6 cellular contexts compared by ENCODE assay signal in genomic region chr1:228164561-228165371, GRCh38. TPM values are rescaled to one million over a fixed set of nuclear protein-coding genes. Genes with fewer than 3 reads are reported as not detected.
DNase-seq lines count a peak whose midpoint lies in the region; ATAC-seq, FAIRE-seq and TF ChIP-seq lines count a peak whose summit lies in the region.

No MANE protein-coding gene starts in this region.

- H3K4me3 ChIP-seq in mammary epithelial cell (replicated peaks in 1 of 3; ENCODE audit: insufficient read depth in 1 of 3, low read depth in 2 of 3, low read length in 3 of 3) (peak overlapping the region; percentile 50 to 58 (median 57)), pancreas (peak overlapping the region; percentile 19 to 73 (median 34))

- peak overlapping the region; percentile 93 for H3K27ac Mint-ChIP-seq in activated naive CD4-positive, alpha-beta T cell treated with anti-CD3 and anti-CD28 coated beads for 36 hours

- no peaks in the 10 kb centered on the region for H4K20me1 ChIP-seq in mammary epithelial cell (ENCODE audit: insufficient read depth, low read length)

- H3K4me2 ChIP-seq in mammary epithelial cell (ENCODE audit: insufficient read depth, low read depth, low read length) = peak overlapping the region; percentile 88

- peaks cover 34% of the 10 kb centered on the region for H3K79me2 ChIP-seq in mammary epithelial cell (ENCODE audit: insufficient read depth, low read length)

- CTCF ChIA-PET in activated naive CD4-positive, alpha-beta T cell treated with anti-CD3 and anti-CD28 coated beads for 36 hours (lab: Charles Lee) = interaction anchor here (0.6 to 1.2 kb wide), 9 partner anchors 11 to 1886 kb away, joined by 3 to 6 read pairs (median 4); partner anchors contain the start of gene GUK1
- CTCF ChIA-PET in mammary epithelial cell (lab: Charles Lee; ENCODE audit: low non-redundant PET) = interaction anchor here (0.6 to 0.7 kb wide), 2 partner anchors 13 to 34 kb away, joined by 3 to 4 read pairs; no protein-coding TSS in a partner anchor

- no peak for DNase-seq in activated naive CD4-positive, alpha-beta T cell treated with anti-CD3 and anti-CD28 coated beads for 36 hours
- no peak for DNase-seq in activated naive CD4-positive, alpha-beta T cell (lab: John Stamatoyannopoulos, UW)
- DNase-seq in mammary epithelial cell = no peak
- DNase-seq in pancreas = peak in 4 of 6 donors; percentile 41 to 66 (median 45)
- no peak for DNase-seq in globus pallidus (ENCODE audit: low spot score)

- 55% methylated on average over 17 of the region's 20 CpGs for WGBS in mammary epithelial cell (ENCODE audit: low coverage, missing lambda C conversion rate)
- WGBS in pancreas, 2 donors = 47 to 50% methylated on average over 20 of the region's 20 CpGs

- H3K9me3 ChIP-seq in mammary epithelial cell (replicated peaks; ENCODE audit: insufficient read depth, low read length) (no peaks in the 10 kb centered on the region), pancreas (no peaks in the 10 kb centered on the region)

- H3K36me3 Mint-ChIP-seq in activated naive CD4-positive, alpha-beta T cell treated with anti-CD3 and anti-CD28 coated beads for 36 hours (ENCODE audit: low read depth) = no peaks in the 10 kb centered on the region

- peak overlapping the region; percentile 86 for H3K9ac ChIP-seq in mammary epithelial cell (ENCODE audit: insufficient read depth, low read length)

- H3K9me3 Mint-ChIP-seq in activated naive CD4-positive, alpha-beta T cell treated with anti-CD3 and anti-CD28 coated beads for 36 hours = no peaks in the 10 kb centered on the region

- dilution Hi-C loops in mammary epithelial cell (cut with HindIII; ENCODE audit: low sequenced_read_pairs) = loop anchor here (5.0 kb wide), 2 partner anchors 48 to 57 kb away; partner anchors contain the start of gene MRPL55

- in situ Hi-C loops in mammary epithelial cell (cut with MboI; ENCODE audit: low sequenced_read_pairs in 2 of 2) = no loop called here

- no peak for FAIRE-seq in pancreas (lab: Jason Lieb, UNC)

- peaks cover 42% of the 10 kb centered on the region for H3K4me1 Mint-ChIP-seq in activated naive CD4-positive, alpha-beta T cell treated with anti-CD3 and anti-CD28 coated beads for 36 hours (ENCODE audit: low read depth)

- ATAC-seq in pancreas (peak; percentile 1 to 3 (median 1)), HG03457 (IDR thresholded peaks at IDR 0.05; ENCODE audit: unreplicated experiment) (no peak)

- H3K4me1 ChIP-seq in mammary epithelial cell (ENCODE audit: insufficient read depth, low read length) (peaks cover 38% of the 10 kb centered on the region), pancreas (no peaks in the 10 kb centered on the region)

- H3K27ac ChIP-seq in mammary epithelial cell (ENCODE audit: insufficient read depth, low read depth, low read length) (peak overlapping the region; percentile 94), pancreas (peak overlapping the region; percentile 49 to 100 (median 86))

- H2AFZ ChIP-seq in mammary epithelial cell (ENCODE audit: low read depth, low read length) = peak overlapping the region; percentile 90

- intact Hi-C loops in activated naive CD4-positive, alpha-beta T cell treated with anti-CD3 and anti-CD28 coated beads for 36 hours (cut with micrococcal nuclease) = loop anchor here (1.0 to 10.0 kb wide), 5 partner anchors 24 to 1282 kb away; partner anchors contain the start of genes COQ8A, GUK1 and ZNF678
- intact Hi-C loops in mammary epithelial cell (cut with micrococcal nuclease) = no loop called here
- intact Hi-C loops in pancreas (cut with DNase I) = no loop called here

- H3K27me3 Mint-ChIP-seq in activated naive CD4-positive, alpha-beta T cell treated with anti-CD3 and anti-CD28 coated beads for 36 hours (ENCODE audit: low read depth) = no peaks in the 10 kb centered on the region

- BruUV-seq in mammary epithelial cell (replicated peaks; lab: Mats Ljungman, UMichigan) = TSS peak; percentile 94

- no peak for TF ChIP-seq CTCF in mammary epithelial cell (conservative IDR thresholded peaks at IDR 0.05 in 1 of 2, IDR thresholded peaks at IDR 0.05 in 1 of 2; ENCODE audit: extremely low read depth in 1 of 2, insufficient read depth in 1 of 2, low read depth in 1 of 2, low read length in 2 of 2)
- no peak for TF ChIP-seq CTCF in pancreas (IDR thresholded peaks at IDR 0.05)

- H3K27me3 ChIP-seq in mammary epithelial cell (ENCODE audit: insufficient read depth, low read length) = no peaks in the 10 kb centered on the region
- H3K27me3 ChIP-seq in pancreas = no peaks in the 10 kb centered on the region

- H3K36me3 ChIP-seq in mammary epithelial cell (ENCODE audit: insufficient read depth, low read length) (no peaks in the 10 kb centered on the region), pancreas (no peaks in the 10 kb centered on the region)

- H3K4me3 Mint-ChIP-seq in activated naive CD4-positive, alpha-beta T cell treated with anti-CD3 and anti-CD28 coated beads for 36 hours = peak overlapping the region; percentile 91

RNA-seq across cellular contexts. Expression of gene IBA57, which starts 0.8 kb away (rescaled TPM):
- total RNA-seq in activated naive CD4-positive, alpha-beta T cell treated with anti-CD3 and anti-CD28 coated beads for 36 hours = 1 to 10 TPM; 4.9 to 5.5 TPM
- total RNA-seq in mammary epithelial cell = 1 to 10 TPM; 7.0 to 8.0 TPM
- 2.6 TPM for polyA plus RNA-seq in mammary epithelial cell
- polyA minus RNA-seq in mammary epithelial cell = 3.0 TPM
- 10 to 100 TPM in 1 of 6 donors, 1 to 10 TPM in 5; 6.1 to 14.4 (median 8.0) TPM for total RNA-seq in pancreas
- 1 to 10 TPM; 2.4 to 2.7 TPM for polyA plus RNA-seq in pancreas

RNA-seq across cellular contexts. Expression of gene GJC2, which starts 15.0 kb away (rescaled TPM):
- total RNA-seq in activated naive CD4-positive, alpha-beta T cell treated with anti-CD3 and anti-CD28 coated beads for 36 hours = under 1 TPM; 0.17 to 0.25 TPM
- total RNA-seq in mammary epithelial cell (under 1 TPM; 0.33 to 0.47 TPM), pancreas (under 1 TPM; 0.08 to 0.69 (median 0.34) TPM)
- polyA plus RNA-seq in mammary epithelial cell (0.14 TPM), pancreas (under 1 TPM; 0.59 to 0.80 TPM)
- not detected for polyA minus RNA-seq in mammary epithelial cell

RNA-seq across cellular contexts. Expression of gene GUK1, which starts 24.7 kb away (rescaled TPM):
- total RNA-seq in activated naive CD4-positive, alpha-beta T cell treated with anti-CD3 and anti-CD28 coated beads for 36 hours = 100 to 1,000 TPM; 206 TPM
- total RNA-seq in mammary epithelial cell (100 to 1,000 TPM; 229 to 242 TPM), pancreas (100 to 1,000 TPM in 2 of 6 donors, 10 to 100 TPM in 4; 71.5 to 114 (median 98.6) TPM)
- polyA plus RNA-seq in mammary epithelial cell (461 TPM), pancreas (100 to 1,000 TPM; 317 TPM)
- polyA minus RNA-seq in mammary epithelial cell = 86.1 TPM

RNA-seq across cellular contexts. Expression of gene OBSCN, which starts 43.1 kb away (rescaled TPM):
- 10 to 100 TPM; 11.5 to 13.5 TPM for total RNA-seq in activated naive CD4-positive, alpha-beta T cell treated with anti-CD3 and anti-CD28 coated beads for 36 hours
- 10 to 100 TPM; 19.6 to 40.5 TPM for total RNA-seq in mammary epithelial cell
- 2.0 TPM for polyA plus RNA-seq in mammary epithelial cell
- polyA minus RNA-seq in mammary epithelial cell = 7.8 TPM
- total RNA-seq in pancreas = 10 to 100 TPM in 4 of 6 donors, 1 to 10 TPM in 2; 7.9 to 16.5 (median 10.7) TPM
- 10 to 100 TPM; 50.7 to 61.4 TPM for polyA plus RNA-seq in pancreas

RNA-seq across cellular contexts. Expression of gene MRPL55, which starts 55.7 kb away (rescaled TPM):
- total RNA-seq in activated naive CD4-positive, alpha-beta T cell treated with anti-CD3 and anti-CD28 coated beads for 36 hours = 10 to 100 TPM; 45.5 TPM
- total RNA-seq in mammary epithelial cell = 10 to 100 TPM; 37.7 to 42.3 TPM
- polyA plus RNA-seq in mammary epithelial cell = 66.4 TPM
- 11.7 TPM for polyA minus RNA-seq in mammary epithelial cell
- total RNA-seq in pancreas = 10 to 100 TPM; 18.1 to 24.7 (median 23.9) TPM
- 100 to 1,000 TPM; 103 to 113 TPM for polyA plus RNA-seq in pancreas

Comparison
In these comparisons a context has a peak if more than half of its experiments do, and no peak if none do; other contexts are left out.
1. DNase-seq: peak in pancreas (4 of 6); none in activated naive CD4-positive, alpha-beta T cell treated with anti-CD3 and anti-CD28 coated beads for 36 hours (single experiment), activated naive CD4-positive, alpha-beta T cell (0 of 4), mammary epithelial cell (single experiment) and globus pallidus (single experiment).